21 cellular contexts compared by ENCODE assay signal in the genomic region with DNA sequence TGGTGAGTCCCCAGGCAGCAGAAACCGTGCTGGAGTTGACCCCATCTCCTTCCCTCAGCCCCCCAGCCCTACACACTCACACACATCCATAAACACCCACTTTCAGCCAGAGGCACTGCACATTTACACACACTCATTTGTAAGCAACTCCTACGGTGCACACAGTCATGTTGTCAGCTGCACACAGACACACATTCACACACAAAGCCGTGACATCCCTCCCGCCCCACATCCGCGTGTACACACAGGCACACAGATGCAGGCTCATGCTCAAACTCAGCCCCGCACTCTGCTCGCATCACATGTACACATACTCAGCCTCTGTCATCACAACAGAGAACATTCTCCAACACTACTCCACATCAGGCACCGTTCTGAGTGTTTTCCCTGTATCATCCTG. TPM values are rescaled to one million over a fixed set of nuclear protein-coding genes. Genes with fewer than 3 reads are reported as not detected.
A peak's percentile ranks its signal among the peaks of the same experiment; 100 is the strongest.
DNase-seq lines count a peak whose midpoint lies in the region; ATAC-seq, FAIRE-seq and TF ChIP-seq lines count a peak whose summit lies in the region.
"Had no signal": no experiment of that assay in that cellular context is flagged by ENCODE, and none has a peak within 500 bp of the region (broad histone marks: within the 10 kb centered on the region; RNA-seq: fewer than 3 reads in every experiment).

No MANE protein-coding gene starts in this region.

- H3K4me3 ChIP-seq in bronchial epithelial cell (ENCODE audit: low read depth, low read length) (no peak overlapping the region), upper lobe of right lung (no peak overlapping the region), Peyer's patch (no peak overlapping the region), Caco-2 (ENCODE audit: low read depth, low read length) (no peak overlapping the region)

- no peaks in the 10 kb centered on the region for H3K9me3 Mint-ChIP-seq in neural crest cell
- no peaks in the 10 kb centered on the region for H3K9me3 Mint-ChIP-seq in Caco-2 (ENCODE audit: unreplicated experiment)
- H3K9me3 Mint-ChIP-seq: CD14-positive monocyte had no signal

- H3K4me3 Mint-ChIP-seq in neural crest cell (no peak overlapping the region), Caco-2 (ENCODE audit: unreplicated experiment) (no peak overlapping the region)
- H3K4me3 Mint-ChIP-seq: CD14-positive monocyte had no signal

- intact Hi-C loops in upper lobe of right lung (cut with DNase I) (no loop called here), Caco-2 (cut with micrococcal nuclease; ENCODE audit: unreplicated experiment) (no loop called here)

- H3K36me3 ChIP-seq in bronchial epithelial cell (ENCODE audit: control insufficient read depth, insufficient read depth, low read length): no peaks in the 10 kb centered on the region
- no peaks in the 10 kb centered on the region for H3K36me3 ChIP-seq in upper lobe of right lung
- no peaks in the 10 kb centered on the region for H3K36me3 ChIP-seq in Peyer's patch
- H3K36me3 ChIP-seq in Caco-2 (ENCODE audit: control insufficient read depth, insufficient read depth, low read length): no peaks in the 10 kb centered on the region

- peak; percentile 86 for FAIRE-seq in bronchial epithelial cell (lab: Jason Lieb, UNC)
- FAIRE-seq in GM19239 (lab: Jason Lieb, UNC): no peak
- FAIRE-seq: H1 had no signal

- no peaks in the 10 kb centered on the region for H3K9me3 ChIP-seq in upper lobe of right lung
- H3K9me3 ChIP-seq in Peyer's patch: no peaks in the 10 kb centered on the region
- H3K9me3 ChIP-seq in Caco-2: no peaks in the 10 kb centered on the region

- CTCF ChIA-PET in Caco-2 (lab: Charles Lee): no interaction called here

- BruUV-seq in Caco-2 (replicated peaks; lab: Mats Ljungman, UMichigan): no TSS peak

- H3K27ac ChIP-seq in upper lobe of right lung (no peak overlapping the region), Peyer's patch (no peak overlapping the region)
- H3K27ac ChIP-seq: RWPE1 had no signal

- POLR2A ChIA-PET in Caco-2 (lab: Charles Lee): no interaction called here

- no peak for TF ChIP-seq POLR2A in Peyer's patch (IDR thresholded peaks at IDR 0.05)

- H3K27ac Mint-ChIP-seq in neural crest cell (ENCODE audit: unreplicated experiment) (peak overlapping the region; percentile 58), Caco-2 (ENCODE audit: unreplicated experiment) (no peak overlapping the region)

- H3K4me1 Mint-ChIP-seq in neural crest cell (peaks cover 21% of the 10 kb centered on the region), Caco-2 (ENCODE audit: low read depth, unreplicated experiment) (no peaks in the 10 kb centered on the region)
- H3K4me1 Mint-ChIP-seq: CD14-positive monocyte had no signal

- H3K4me1 ChIP-seq in upper lobe of right lung (no peaks in the 10 kb centered on the region), Peyer's patch (no peaks in the 10 kb centered on the region), Caco-2 (no peaks in the 10 kb centered on the region)

- H3K27me3 ChIP-seq in bronchial epithelial cell (ENCODE audit: control insufficient read depth, insufficient read depth, low read length) (peaks cover 3% of the 10 kb centered on the region), upper lobe of right lung (peaks cover 5% of the 10 kb centered on the region), Peyer's patch (no peaks in the 10 kb centered on the region), Caco-2 (replicated peaks; ENCODE audit: control insufficient read depth, insufficient read depth, low read length) (no peaks in the 10 kb centered on the region)

- no peaks in the 10 kb centered on the region for H3K36me3 Mint-ChIP-seq in neural crest cell (ENCODE audit: low read depth)
- no peaks in the 10 kb centered on the region for H3K36me3 Mint-ChIP-seq in Caco-2 (ENCODE audit: insufficient read depth, unreplicated experiment)
- H3K36me3 Mint-ChIP-seq: CD14-positive monocyte had no signal

- TF ChIP-seq CTCF in bronchial epithelial cell (IDR thresholded peaks at IDR 0.05; ENCODE audit: insufficient read depth, low read length, severe bottlenecking) (no peak), neural crest cell (conservative IDR thresholded peaks at IDR 0.05) (no peak), upper lobe of right lung (IDR thresholded peaks at IDR 0.05) (no peak), Peyer's patch (IDR thresholded peaks at IDR 0.05) (no peak), Caco-2 (IDR thresholded peaks at IDR 0.05; ENCODE audit: insufficient read depth in 1 of 2, low read depth in 1 of 2, low read length in 1 of 2, severe bottlenecking in 1 of 2, unreplicated experiment in 1 of 2) (no peak)

- peak; percentile 53 for DNase-seq in activated effector memory CD4-positive, alpha-beta T cell treated with anti-CD3 and anti-CD28 coated beads, Interleukin-2, amount 50 U/mL, for 16 hours
- DNase-seq in activated effector memory CD4-positive, alpha-beta T cell treated with Interleukin-2 at 50 U/mL for 16 hours: no peak
- DNase-seq in bronchial epithelial cell (ENCODE audit: low read depth) (no peak), neural crest cell (ENCODE audit: low read depth, low spot score) (no peak), upper lobe of right lung (peak; percentile 40), Peyer's patch (no peak), Caco-2 (no peak), GM19239 (ENCODE audit: insufficient read length, low spot score) (no peak)
- DNase-seq: 8988T, DMS 273 treated with DMSO at 0.1 percent for 48 hours, GF-D8, KG1, MV-4-11, NCI-H1417, NCI-H1930, NCI-H526, PC-3 had no signal

- H3K27me3 Mint-ChIP-seq in neural crest cell (ENCODE audit: low read depth) (peaks cover 2% of the 10 kb centered on the region), Caco-2 (ENCODE audit: insufficient read depth, unreplicated experiment) (peaks cover 9% of the 10 kb centered on the region)

- no peak for ATAC-seq in upper lobe of right lung
- ATAC-seq: PC-3 had no signal

RNA-seq across cellular contexts. Expression of a gene that starts 47.6 kb away (rescaled TPM):
- not detected in 2 replicates for total RNA-seq in bronchial epithelial cell
- not detected in 2 replicates for total RNA-seq in neural crest cell
- not detected for total RNA-seq in upper lobe of right lung
- total RNA-seq in Peyer's patch: not detected
- total RNA-seq in Caco-2 (2022): not detected in 2 replicates
- total RNA-seq: Daoy, H1, PC-3 had no signal

Comparison
In these comparisons a context has a peak if more than half of its experiments do, and no peak if none do; other contexts are left out.
1. DNase-seq: peak in activated effector memory CD4-positive, alpha-beta T cell treated with anti-CD3 and anti-CD28 coated beads, Interleukin-2, amount 50 U/mL, for 16 hours (single experiment) and upper lobe of right lung (single experiment); none in activated effector memory CD4-positive, alpha-beta T cell treated with Interleukin-2 at 50 U/mL for 16 hours (single experiment), bronchial epithelial cell (single experiment), neural crest cell (single experiment), Peyer's patch (0 of 3), Caco-2 (0 of 2) and GM19239 (single experiment).